ENCODE assay signal across 9 cellular contexts in genomic region chr2:64748561-64748960, GRCh38.
A peak's percentile ranks its signal among the peaks of the same experiment; 100 is the strongest.
DNase-seq lines count a peak whose midpoint lies in the region; ATAC-seq and TF ChIP-seq lines count a peak whose summit lies in the region.
"Had no signal": no experiment of that assay in that cellular context is flagged by ENCODE, and none has a peak within 500 bp of the region (broad histone marks: within the 10 kb centered on the region; RNA-seq: fewer than 3 reads in every experiment).

No MANE protein-coding gene starts in this region.

- H3K4me3 ChIP-seq in thymus (ENCODE audit: low read length) (peak overlapping the region; percentile 12), lower leg skin (ENCODE audit: low read depth, poor library complexity, severe bottlenecking) (no peak overlapping the region)
- H3K4me3 ChIP-seq: BLaER1 had no signal

- H3K4me1 Mint-ChIP-seq in activated T-cell treated with anti-CD3 and anti-CD28 coated beads, Interleukin-2, amount 50 U/mL, for 24 hours (ENCODE audit: low read depth): peaks cover 38% of the 10 kb centered on the region
- H3K4me1 Mint-ChIP-seq in activated naive CD8-positive, alpha-beta T cell treated with anti-CD3 and anti-CD28 coated beads, Interleukin-2, amount 10 ng/mL, durations not matched to agents 7 days and 5 days: peaks cover 20% of the 10 kb centered on the region
- H3K4me1 Mint-ChIP-seq in memory B cell: peaks cover 11% of the 10 kb centered on the region

- TF ChIP-seq POLR2A in lower leg skin (IDR thresholded peaks at IDR 0.05): no peak

- peak overlapping the region; percentile 86 for H3K27ac Mint-ChIP-seq in activated T-cell treated with anti-CD3 and anti-CD28 coated beads, Interleukin-2, amount 50 U/mL, for 24 hours
- H3K27ac Mint-ChIP-seq in activated naive CD8-positive, alpha-beta T cell treated with anti-CD3 and anti-CD28 coated beads, Interleukin-2, amount 10 ng/mL, durations not matched to agents 7 days and 5 days: peak overlapping the region; percentile 62
- H3K27ac Mint-ChIP-seq in memory B cell: peak overlapping the region; percentile 35

- no peak for ATAC-seq in activated naive CD8-positive, alpha-beta T cell treated with anti-CD3 and anti-CD28 coated beads, Interleukin-2, amount 10 ng/mL, durations not matched to agents 7 days and 5 days (ENCODE audit: low read depth)
- no peak for ATAC-seq in memory B cell (ENCODE audit: low read depth)

- peak overlapping the region; percentile 93 for H3K4me3 Mint-ChIP-seq in activated T-cell treated with anti-CD3 and anti-CD28 coated beads, Interleukin-2, amount 50 U/mL, for 24 hours
- H3K4me3 Mint-ChIP-seq in activated naive CD8-positive, alpha-beta T cell treated with anti-CD3 and anti-CD28 coated beads, Interleukin-2, amount 10 ng/mL, durations not matched to agents 7 days and 5 days: peak overlapping the region; percentile 92
- peak overlapping the region; percentile 47 for H3K4me3 Mint-ChIP-seq in memory B cell

- peaks cover 6% of the 10 kb centered on the region for H3K4me1 ChIP-seq in thymus (ENCODE audit: control insufficient read depth, insufficient read depth, low read length)

- POLR2A ChIA-PET in activated naive CD8-positive, alpha-beta T cell treated with anti-CD3 and anti-CD28 coated beads, Interleukin-2, amount 10 ng/mL, durations not matched to agents 7 days and 5 days (lab: Charles Lee): interaction anchor here (1.5 to 6.4 kb wide), 7 partner anchors 12 to 104 kb away, joined by 3 to 137 read pairs (median 39); partner anchors contain the start of gene SERTAD2

- WGBS in thymus: 69% methylated on average over 2 of the region's 2 CpGs
- 50 to 53% methylated on average over 2 of the region's 2 CpGs for WGBS in lower leg skin, 2 donors

- no peak for DNase-seq in activated T-cell treated with anti-CD3 and anti-CD28 coated beads, Interleukin-2, amount 50 U/mL, for 24 hours
- no peak for DNase-seq in activated T-cell treated with anti-CD3 and anti-CD28 coated beads, Interleukin-2, amount 50 U/mL, for 1 hour
- no peak for DNase-seq in activated naive CD8-positive, alpha-beta T cell treated with anti-CD3 and anti-CD28 coated beads, Interleukin-2, amount 10 ng/mL, durations not matched to agents 7 days and 5 days
- DNase-seq in memory B cell (ENCODE audit: low spot score in 2 of 2) (no peak), MV-4-11 (lab: John Stamatoyannopoulos, UW) (no peak), lower leg skin (ENCODE audit: low spot score in 2 of 2) (no peak)
- no peak for DNase-seq in activated CD4-positive, CD25-positive, alpha-beta regulatory T cell treated with anti-CD3 and anti-CD28 coated beads, Interleukin-2, amount 50 U/mL, for 72 hours

- H3K9me3 Mint-ChIP-seq in activated T-cell treated with anti-CD3 and anti-CD28 coated beads, Interleukin-2, amount 50 U/mL, for 24 hours: no peaks in the 10 kb centered on the region
- H3K9me3 Mint-ChIP-seq in activated naive CD8-positive, alpha-beta T cell treated with anti-CD3 and anti-CD28 coated beads, Interleukin-2, amount 10 ng/mL, durations not matched to agents 7 days and 5 days: no peaks in the 10 kb centered on the region
- no peaks in the 10 kb centered on the region for H3K9me3 Mint-ChIP-seq in memory B cell

- TF ChIP-seq CTCF in lower leg skin (IDR thresholded peaks at IDR 0.05): no peak

- H3K9me3 ChIP-seq in thymus (ENCODE audit: control insufficient read depth): no peaks in the 10 kb centered on the region
- H3K9me3 ChIP-seq: BLaER1 had no signal

- peaks cover 8% of the 10 kb centered on the region for H3K36me3 Mint-ChIP-seq in activated T-cell treated with anti-CD3 and anti-CD28 coated beads, Interleukin-2, amount 50 U/mL, for 24 hours (ENCODE audit: low read depth)
- H3K36me3 Mint-ChIP-seq in activated naive CD8-positive, alpha-beta T cell treated with anti-CD3 and anti-CD28 coated beads, Interleukin-2, amount 10 ng/mL, durations not matched to agents 7 days and 5 days: no peaks in the 10 kb centered on the region
- no peaks in the 10 kb centered on the region for H3K36me3 Mint-ChIP-seq in memory B cell

- no peaks in the 10 kb centered on the region for H3K36me3 ChIP-seq in thymus (ENCODE audit: control insufficient read depth, insufficient read depth)
- H3K36me3 ChIP-seq: BLaER1 had no signal

- no peaks in the 10 kb centered on the region for H3K27me3 ChIP-seq in thymus (ENCODE audit: control insufficient read depth, insufficient read depth)

- H3K27me3 Mint-ChIP-seq in activated T-cell treated with anti-CD3 and anti-CD28 coated beads, Interleukin-2, amount 50 U/mL, for 24 hours: no peaks in the 10 kb centered on the region
- no peaks in the 10 kb centered on the region for H3K27me3 Mint-ChIP-seq in activated naive CD8-positive, alpha-beta T cell treated with anti-CD3 and anti-CD28 coated beads, Interleukin-2, amount 10 ng/mL, durations not matched to agents 7 days and 5 days
- H3K27me3 Mint-ChIP-seq in memory B cell: no peaks in the 10 kb centered on the region

- intact Hi-C loops in lower leg skin (cut with DNase I; ENCODE audit: low total_unique reads): no loop called here

- H3K27ac ChIP-seq in thymus (ENCODE audit: low read depth): peak overlapping the region; percentile 69
- H3K27ac ChIP-seq: BLaER1 had no signal

Comparison
In these comparisons a context has a peak if more than half of its experiments do, and no peak if none do; other contexts are left out.
1. H3K27ac Mint-ChIP-seq: peak in every context shown above with its lines; median percentile 86 in activated T-cell treated with anti-CD3 and anti-CD28 coated beads, Interleukin-2, amount 50 U/mL, for 24 hours; 62 in activated naive CD8-positive, alpha-beta T cell treated with anti-CD3 and anti-CD28 coated beads, Interleukin-2, amount 10 ng/mL, durations not matched to agents 7 days and 5 days; 35 in memory B cell.